In the genomic region with DNA sequence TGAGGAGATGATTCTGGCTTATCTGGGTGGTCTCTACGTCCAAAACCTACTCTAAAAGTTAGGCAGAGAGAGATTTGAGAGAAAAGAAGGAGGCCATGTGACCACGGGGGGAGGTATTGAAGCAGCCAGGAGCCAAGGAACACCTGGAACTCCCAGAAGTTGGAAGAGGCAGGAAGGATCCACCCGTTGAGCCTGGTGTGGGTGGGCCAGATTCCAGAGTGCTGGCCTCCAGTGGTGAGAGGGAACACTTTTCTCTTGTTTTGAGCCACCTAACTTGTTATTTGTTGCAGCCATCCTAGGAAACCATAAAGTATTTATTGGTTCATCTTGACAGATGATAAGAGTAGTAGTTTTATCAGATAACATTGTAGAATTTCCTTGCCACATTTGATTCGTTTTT, we compare ENCODE assay signal across 14 cellular contexts.
"Had no signal": no experiment of that assay in that cellular context is flagged by ENCODE, and none has a peak within 500 bp of the region (broad histone marks: within the 10 kb centered on the region; RNA-seq: fewer than 3 reads in every experiment).

No MANE protein-coding gene starts in this region.

- H3K9me3 Mint-ChIP-seq: natural killer cell, neural crest cell had no signal

- H3K4me3 ChIP-seq: esophagus squamous epithelium, gastroesophageal sphincter, mucosa of descending colon had no signal

- H3K27ac ChIP-seq: epithelial cell of prostate, esophagus squamous epithelium, gastroesophageal sphincter had no signal

- H3K27ac Mint-ChIP-seq: natural killer cell had no signal

- ATAC-seq: gastroesophageal sphincter, mucosa of descending colon, natural killer cell, sciatic nerve had no signal

- H3K9me3 ChIP-seq: esophagus squamous epithelium, gastroesophageal sphincter, mucosa of descending colon had no signal

- H3K36me3 ChIP-seq: esophagus squamous epithelium, gastroesophageal sphincter had no signal

- FAIRE-seq: urothelium cell line had no signal

- H3K36me3 Mint-ChIP-seq: natural killer cell had no signal

- DNase-seq: effector memory CD4-positive, alpha-beta T cell; esophagus squamous epithelium; foreskin fibroblast; glutamatergic neuron; mucosa of descending colon; natural killer cell; posterior cingulate gyrus; stimulated activated CD4-positive, alpha-beta T cell treated with anti-CD3 and anti-CD28 coated beads, Interleukin-2, amount 100 ng/mL, for 24 hours; stimulated activated naive CD4-positive, alpha-beta T cell treated with Interleukin-2 at 50 U/mL for 16 hours had no signal

- H3K4me1 ChIP-seq: esophagus squamous epithelium, gastroesophageal sphincter had no signal

- H3K4me1 Mint-ChIP-seq: natural killer cell, neural crest cell had no signal

- H3K27me3 ChIP-seq: esophagus squamous epithelium, gastroesophageal sphincter had no signal

- H3K4me3 Mint-ChIP-seq: natural killer cell, neural crest cell had no signal
